8 cellular contexts compared by ENCODE assay signal in the genomic region with DNA sequence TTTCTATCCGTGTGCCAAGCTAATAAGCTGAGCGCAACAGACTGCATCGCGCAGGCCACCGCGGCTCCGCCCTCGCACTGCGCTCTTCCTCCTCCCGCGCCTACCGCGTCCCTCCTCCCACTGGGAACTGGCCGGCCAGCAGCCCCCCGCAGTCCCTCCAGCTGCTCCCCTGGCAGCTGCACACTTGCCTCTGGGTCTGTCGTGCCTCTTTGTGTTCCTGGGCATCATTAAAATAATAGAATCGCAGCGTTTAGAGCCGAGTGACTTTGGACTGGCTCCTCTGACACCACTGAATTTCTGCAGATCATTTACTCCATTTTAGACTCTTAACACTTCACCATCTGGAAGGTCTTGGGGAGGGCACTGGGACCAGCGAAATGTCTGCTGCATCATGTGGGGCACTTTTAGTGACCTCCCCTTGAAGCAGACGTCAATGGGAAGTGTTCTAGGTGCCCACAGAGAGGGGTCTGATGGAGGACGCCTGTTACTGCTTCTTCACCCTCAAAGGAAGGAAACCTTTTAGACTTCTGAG. TPM values are rescaled to one million over a fixed set of nuclear protein-coding genes. Genes with fewer than 3 reads are reported as not detected.
DNase-seq lines count a peak whose midpoint lies in the region; ATAC-seq and TF ChIP-seq lines count a peak whose summit lies in the region.

No MANE protein-coding gene starts in this region.

- WGBS in GM23248 (ENCODE audit: low coverage in 1 of 2, low lambda C conversion rate in 2 of 2, missing lambda C conversion rate in 2 of 2), 2 experiments: 3 to 4% methylated on average over 22 of the region's 22 CpGs
- WGBS in sigmoid colon, 2 donors: 8 to 13% methylated on average over 22 of the region's 22 CpGs

- peaks cover 10% of the 10 kb centered on the region for H3K9me3 Mint-ChIP-seq in activated naive CD8-positive, alpha-beta T cell (ENCODE audit: low read depth)

- peak overlapping the region; percentile 7; the same call in 1 of the 2 replicates for H3K4me3 ChIP-seq in GM08714 (ENCODE audit: low read length)
- H3K4me3 ChIP-seq in GM23248: peak overlapping the region; percentile 71
- H3K4me3 ChIP-seq in sigmoid colon: peak overlapping the region; percentile 25 to 50 (median 46)

- no peaks in the 10 kb centered on the region for H3K27me3 Mint-ChIP-seq in activated naive CD8-positive, alpha-beta T cell

- in situ Hi-C loops in GM23248 (cut with MboI): no loop called here

- no peaks in the 10 kb centered on the region for H4K20me1 ChIP-seq in GM23248 (ENCODE audit: insufficient read depth)

- ATAC-seq in left ventricle myocardium superior: peak; percentile 89

- H3K36me3 ChIP-seq in GM23248 (ENCODE audit: low read depth): no peaks in the 10 kb centered on the region
- H3K36me3 ChIP-seq in sigmoid colon: no peaks in the 10 kb centered on the region

- peaks cover 3% of the 10 kb centered on the region for H3K36me3 Mint-ChIP-seq in activated naive CD8-positive, alpha-beta T cell

- H3K27ac ChIP-seq in GM23248 (no peak overlapping the region), sigmoid colon (peak overlapping the region; percentile 57 to 83 (median 64))

- peaks cover 37% of the 10 kb centered on the region for H3K4me1 Mint-ChIP-seq in activated naive CD8-positive, alpha-beta T cell (ENCODE audit: low read depth)

- no peak for TF ChIP-seq EP300 in sigmoid colon (IDR thresholded peaks at IDR 0.05)

- DNase-seq in GM23248 (peak; percentile 73), NCI-H1694 treated with DMSO at 0.1 percent for 48 hours (lab: John Stamatoyannopoulos, UW) (peak; percentile 32), left ventricle myocardium superior (peak; percentile 69), sigmoid colon (no peak), epidermal melanocyte (ENCODE audit: insufficient read length, low spot score) (no peak), KG1 (lab: John Stamatoyannopoulos, UW) (no peak)

- H3K27me3 ChIP-seq in GM23248 (replicated peaks; ENCODE audit: insufficient read depth): no peaks in the 10 kb centered on the region
- no peaks in the 10 kb centered on the region for H3K27me3 ChIP-seq in sigmoid colon

- H3K4me1 ChIP-seq in GM23248 (ENCODE audit: insufficient read depth) (peaks cover 17% of the 10 kb centered on the region), sigmoid colon (peaks cover 0 to 17% (median 15%) of the 10 kb centered on the region in 4 donors)

- TF ChIP-seq POLR2A in sigmoid colon (IDR thresholded peaks at IDR 0.05): no peak

- peak overlapping the region; percentile 59 for H3K27ac Mint-ChIP-seq in activated naive CD8-positive, alpha-beta T cell

- H3K4me3 Mint-ChIP-seq in activated naive CD8-positive, alpha-beta T cell: peak overlapping the region; percentile 95

- H3K4me2 ChIP-seq in GM23248 (ENCODE audit: unreplicated experiment): peak overlapping the region; percentile 78

- peak overlapping the region; percentile 68 for H3K9ac ChIP-seq in GM23248

- no peak for TF ChIP-seq CTCF in sigmoid colon (IDR thresholded peaks at IDR 0.05)

- no peaks in the 10 kb centered on the region for H3K9me2 ChIP-seq in GM23248 (ENCODE audit: insufficient read depth)

- H3F3A ChIP-seq in GM23248 (ENCODE audit: insufficient read depth): no peaks in the 10 kb centered on the region; the same call in 1 of the 2 replicates

- peak overlapping the region; percentile 91 for H2AFZ ChIP-seq in GM23248

- no peaks in the 10 kb centered on the region for H3K79me2 ChIP-seq in GM23248 (ENCODE audit: insufficient read depth)

- intact Hi-C loops in left ventricle myocardium superior (cut with micrococcal nuclease) (no loop called here), sigmoid colon (cut with DNase I) (loop anchor here (5.0 kb wide), 1 partner anchor 51 kb away; no protein-coding TSS in a partner anchor)

- H3K9me3 ChIP-seq in GM23248 (ENCODE audit: low read depth) (no peaks in the 10 kb centered on the region), sigmoid colon (no peaks in the 10 kb centered on the region)

RNA-seq across cellular contexts. Expression of a gene that starts 20.9 kb away (rescaled TPM):
- total RNA-seq in GM23248 (2014; rRNA removed; shearing (Covaris generic)): 44.1 and 48.3 TPM in 2 replicates
- polyA plus RNA-seq in GM23248 (2016; fragmentation: Nextera tagmentation; extraction: Ambion mirVana) (13.0 TPM in 2 replicates), sigmoid colon (10 to 100 TPM in 2 of 3 donors, 1 to 10 TPM in 1; 8.4 to 13.9 (median 13.6) TPM)
- total RNA-seq in left ventricle myocardium superior (19.7 TPM), sigmoid colon (100 to 1,000 TPM in 1 of 4 donors, 10 to 100 TPM in 3; 53.7 to 102 (median 66.7) TPM)

Comparison
In these comparisons a context has a peak if more than half of its experiments do, and no peak if none do; other contexts are left out.
1. H3K4me3 ChIP-seq: peak in every context shown above with its lines; median percentile 71 in GM23248; 46 in sigmoid colon; 7 in GM08714.
2. DNase-seq: peak in GM23248 (single experiment), NCI-H1694 treated with DMSO at 0.1 percent for 48 hours (single experiment) and left ventricle myocardium superior (single experiment); none in sigmoid colon (single experiment), epidermal melanocyte (single experiment) and KG1 (single experiment).